Comparison of ENCODE assay signal across 14 cellular contexts in the genomic region with DNA sequence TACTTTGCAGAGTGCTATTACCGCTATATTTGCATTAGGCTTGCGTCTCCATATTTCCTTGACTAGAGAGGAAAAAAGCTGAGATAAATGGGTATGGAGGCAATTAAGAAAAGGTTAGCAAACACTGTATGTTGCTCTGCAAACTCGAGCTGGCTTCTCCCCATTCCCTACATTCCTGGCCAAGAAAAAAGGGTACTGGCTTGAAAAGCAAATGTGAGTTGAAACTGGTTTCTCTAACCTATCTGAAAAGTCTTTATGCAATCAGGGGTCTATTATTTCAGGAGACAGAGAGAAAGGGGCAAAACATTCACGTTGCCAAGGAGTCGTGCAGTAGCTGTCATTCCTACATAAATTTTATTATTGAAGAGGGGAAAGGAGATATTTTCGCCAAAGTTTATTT. TPM values are rescaled to one million over a fixed set of nuclear protein-coding genes. Genes with fewer than 3 reads are reported as not detected.
A peak's percentile ranks its signal among the peaks of the same experiment; 100 is the strongest.
DNase-seq lines count a peak whose midpoint lies in the region; ATAC-seq, FAIRE-seq and TF ChIP-seq lines count a peak whose summit lies in the region.
"Had no signal": no experiment of that assay in that cellular context is flagged by ENCODE, and none has a peak within 500 bp of the region (broad histone marks: within the 10 kb centered on the region; RNA-seq: fewer than 3 reads in every experiment).

No MANE protein-coding gene starts in this region.

- peak overlapping the region; percentile 96 for H3K9ac ChIP-seq in astrocyte (ENCODE audit: low read length)

- H3K4me1 Mint-ChIP-seq in astrocyte (ENCODE audit: low read depth, unreplicated experiment) = peaks cover 7% of the 10 kb centered on the region
- no peaks in the 10 kb centered on the region for H3K4me1 Mint-ChIP-seq in effector memory CD8-positive, alpha-beta T cell (ENCODE audit: low read depth in 2 of 2)

- DNase-seq in EH (ENCODE audit: low read depth) (peak; percentile 29), astrocyte (ENCODE audit: low read depth) (no peak), retina (peak; percentile 31)
- no peak for DNase-seq in activated CD4-positive, alpha-beta T cell treated with anti-CD3 and anti-CD28 coated beads for 1 hour
- no peak for DNase-seq in effector memory CD8-positive, alpha-beta T cell
- DNase-seq: activated CD4-positive, alpha-beta T cell treated with anti-CD3 and anti-CD28 coated beads, Interleukin-2, amount 50 U/mL, for 4 hours; amniotic stem cell; hippocampal formation; NCI-H1694 treated with DMSO at 0.1 percent for 48 hours; spleen; stimulated activated naive B cell treated with anti-CD40 and anti-IgM and Interleukin-4, amounts not matched to agents 10 μg/mL and 1 μg/mL and 100 μg/mL, for 72 hours had no signal

- H3K4me3 ChIP-seq in astrocyte (ENCODE audit: insufficient read depth, low read depth, low read length) = peak overlapping the region; percentile 81
- H3K4me3 ChIP-seq in iPS-11a (ENCODE audit: low read depth, low read length) = peak overlapping the region; percentile 67

- H3K27me3 Mint-ChIP-seq in astrocyte (ENCODE audit: low read depth, unreplicated experiment) = no peaks in the 10 kb centered on the region
- H3K27me3 Mint-ChIP-seq in effector memory CD8-positive, alpha-beta T cell = peaks cover 9 to 13% of the 10 kb centered on the region in 2 donors

- H3K9me3 ChIP-seq in astrocyte (ENCODE audit: insufficient read depth, low read depth, low read length) = no peaks in the 10 kb centered on the region
- H3K9me3 ChIP-seq: spleen had no signal

- ATAC-seq in effector memory CD8-positive, alpha-beta T cell (replicated peaks) = no peak
- no peak for ATAC-seq in GM18517 (IDR thresholded peaks at IDR 0.05; ENCODE audit: unreplicated experiment)
- ATAC-seq in GM19324 (IDR thresholded peaks at IDR 0.05; ENCODE audit: low FRiP score, unreplicated experiment) = no peak
- ATAC-seq: stimulated activated naive B cell treated with anti-CD40 and anti-IgM and Interleukin-4, amounts not matched to agents 10 μg/mL and 1 μg/mL and 100 μg/mL, for 72 hours had no signal

- no peaks in the 10 kb centered on the region for H3K4me1 ChIP-seq in astrocyte (ENCODE audit: insufficient read depth, low read length)
- H3K4me1 ChIP-seq: spleen had no signal

- peak overlapping the region; percentile 94 for H3K4me2 ChIP-seq in astrocyte (ENCODE audit: low read length)

- peaks cover 70% of the 10 kb centered on the region for H3K79me2 ChIP-seq in astrocyte (ENCODE audit: insufficient read depth, low read length)

- no peak for FAIRE-seq in astrocyte (lab: Jason Lieb, UNC)

- no peaks in the 10 kb centered on the region for H3K36me3 ChIP-seq in astrocyte (ENCODE audit: insufficient read depth, low read length)
- H3K36me3 ChIP-seq: spleen had no signal

- H2AFZ ChIP-seq in astrocyte (ENCODE audit: low read depth, low read length) = no peak overlapping the region

- H4K20me1 ChIP-seq in astrocyte (ENCODE audit: insufficient read depth, low read length) = peaks cover 4% of the 10 kb centered on the region

- H3K9me3 Mint-ChIP-seq in astrocyte (ENCODE audit: unreplicated experiment) = no peaks in the 10 kb centered on the region
- H3K9me3 Mint-ChIP-seq in effector memory CD8-positive, alpha-beta T cell = peaks cover 3 to 10% of the 10 kb centered on the region in 2 donors

- H3K27me3 ChIP-seq in astrocyte (ENCODE audit: insufficient read depth, low read length) = no peaks in the 10 kb centered on the region

- no peak for TF ChIP-seq CTCF in astrocyte (IDR thresholded peaks at IDR 0.05; ENCODE audit: insufficient read depth, low read depth, low read length)

- H3K27ac ChIP-seq in astrocyte (ENCODE audit: low read depth, low read length) = peak overlapping the region; percentile 75

- H3K27ac Mint-ChIP-seq in astrocyte (ENCODE audit: unreplicated experiment) = peak overlapping the region; percentile 94
- H3K27ac Mint-ChIP-seq in effector memory CD8-positive, alpha-beta T cell = no peak overlapping the region
- H3K27ac Mint-ChIP-seq: stimulated activated naive B cell treated with anti-CD40 and anti-IgM and Interleukin-4, amounts not matched to agents 10 μg/mL and 1 μg/mL and 100 μg/mL, for 72 hours had no signal

- peak overlapping the region; percentile 97 for H3K4me3 Mint-ChIP-seq in astrocyte (ENCODE audit: unreplicated experiment)
- H3K4me3 Mint-ChIP-seq in effector memory CD8-positive, alpha-beta T cell = no peak overlapping the region
- H3K4me3 Mint-ChIP-seq: stimulated activated naive B cell treated with anti-CD40 and anti-IgM and Interleukin-4, amounts not matched to agents 10 μg/mL and 1 μg/mL and 100 μg/mL, for 72 hours had no signal

- H3K36me3 Mint-ChIP-seq in astrocyte (ENCODE audit: low read depth, unreplicated experiment) = no peaks in the 10 kb centered on the region
- no peaks in the 10 kb centered on the region for H3K36me3 Mint-ChIP-seq in effector memory CD8-positive, alpha-beta T cell (ENCODE audit: insufficient read depth)

RNA-seq across cellular contexts. Expression of a gene that starts 2.1 kb away (rescaled TPM):
- total RNA-seq in astrocyte = 39.6 and 40.3 TPM in 2 replicates

Comparison
In these comparisons a context has a peak if more than half of its experiments do, and no peak if none do; other contexts are left out.
1. DNase-seq: peak in EH (single experiment) and retina (single experiment); none in astrocyte (single experiment), activated CD4-positive, alpha-beta T cell treated with anti-CD3 and anti-CD28 coated beads for 1 hour (single experiment) and effector memory CD8-positive, alpha-beta T cell (0 of 3).